ENCODE assay signal across 8 cellular contexts in genomic region chr1:209784276-209785169, GRCh38. TPM values are rescaled to one million over a fixed set of nuclear protein-coding genes. Genes with fewer than 3 reads are reported as not detected.
DNase-seq lines count a peak whose midpoint lies in the region; ATAC-seq and TF ChIP-seq lines count a peak whose summit lies in the region.

Gene C1orf74, minus strand, starts transcription at chr1:209784559. Its CDS starts 925 bp downstream, at chr1:209783634.

- no peaks in the 10 kb centered on the region for H4K20me1 ChIP-seq in BLaER1

- ATAC-seq in GM19324 (IDR thresholded peaks at IDR 0.05; ENCODE audit: low FRiP score, unreplicated experiment) (peak; percentile 99), HG03460 (IDR thresholded peaks at IDR 0.05; ENCODE audit: unreplicated experiment) (peak; percentile 99)

- H3K4me3 ChIP-seq in BLaER1 (peak within 1 kb of the TSS; percentile 70), colonic mucosa (peak within 1 kb of the TSS; percentile 48)

- no peaks in the 10 kb centered on the region for H3K27me3 ChIP-seq in BLaER1
- no peaks in the 10 kb centered on the region for H3K27me3 ChIP-seq in colonic mucosa

- H3K9ac ChIP-seq in BLaER1, result peak within 1 kb of the TSS; percentile 86
- H3K9ac ChIP-seq in colonic mucosa (ENCODE audit: low read depth in 2 of 2, low read length in 2 of 2), result peak within 1 kb of the TSS; percentile 89 to 90

- TF ChIP-seq CTCF in colonic mucosa (IDR thresholded peaks at IDR 0.05), result no peak

- H3K9me3 ChIP-seq in BLaER1 (no peaks in the 10 kb centered on the region), colonic mucosa (no peaks in the 10 kb centered on the region)

- H3K4me2 ChIP-seq in BLaER1, result peak within 1 kb of the TSS; percentile 84

- DNase-seq in NCI-H524 treated with DMSO at 0.1 percent for 48 hours (lab: John Stamatoyannopoulos, UW) (peak; percentile 85), colonic mucosa (peak; percentile 100), kidney tubule cell (ENCODE audit: low spot score) (peak; percentile 97)
- peak; percentile 100 for DNase-seq in activated CD4-positive, alpha-beta T cell treated with anti-CD3 and anti-CD28 coated beads for 48 hours
- DNase-seq in stimulated activated CD4-positive, alpha-beta T cell treated with anti-CD3 and anti-CD28 coated beads, Interleukin-1b, Interleukin-23, amount 100 ng/mL, for 1 hour (ENCODE audit: low read depth in 2 of 2), result peak; percentile 97 to 98

- H3K27ac ChIP-seq in BLaER1 (peak within 1 kb of the TSS; percentile 81), colonic mucosa (peak within 1 kb of the TSS; percentile 68)

- peaks cover 27% of the 10 kb centered on the region for H3K36me3 ChIP-seq in BLaER1
- H3K36me3 ChIP-seq in colonic mucosa, result no peaks in the 10 kb centered on the region

- intact Hi-C loops in colonic mucosa (cut with DNase I), result no loop called here

- H3K4me1 ChIP-seq in BLaER1, result peaks cover 15% of the 10 kb centered on the region
- H3K4me1 ChIP-seq in colonic mucosa, result peaks cover 3% of the 10 kb centered on the region

RNA-seq across cellular contexts. Expression of gene C1orf74, which starts in this region (rescaled TPM):
- 1 to 10 TPM; 2.2 to 2.9 TPM for total RNA-seq in colonic mucosa

Comparison
In these comparisons a context has a peak if more than half of its experiments do, and no peak if none do; other contexts are left out.
1. Peak in every context shown above with its lines: DNase-seq, ATAC-seq, H3K4me3 ChIP-seq and H3K27ac ChIP-seq.